Comparison of ENCODE assay signal across 26 cellular contexts in the genomic region with DNA sequence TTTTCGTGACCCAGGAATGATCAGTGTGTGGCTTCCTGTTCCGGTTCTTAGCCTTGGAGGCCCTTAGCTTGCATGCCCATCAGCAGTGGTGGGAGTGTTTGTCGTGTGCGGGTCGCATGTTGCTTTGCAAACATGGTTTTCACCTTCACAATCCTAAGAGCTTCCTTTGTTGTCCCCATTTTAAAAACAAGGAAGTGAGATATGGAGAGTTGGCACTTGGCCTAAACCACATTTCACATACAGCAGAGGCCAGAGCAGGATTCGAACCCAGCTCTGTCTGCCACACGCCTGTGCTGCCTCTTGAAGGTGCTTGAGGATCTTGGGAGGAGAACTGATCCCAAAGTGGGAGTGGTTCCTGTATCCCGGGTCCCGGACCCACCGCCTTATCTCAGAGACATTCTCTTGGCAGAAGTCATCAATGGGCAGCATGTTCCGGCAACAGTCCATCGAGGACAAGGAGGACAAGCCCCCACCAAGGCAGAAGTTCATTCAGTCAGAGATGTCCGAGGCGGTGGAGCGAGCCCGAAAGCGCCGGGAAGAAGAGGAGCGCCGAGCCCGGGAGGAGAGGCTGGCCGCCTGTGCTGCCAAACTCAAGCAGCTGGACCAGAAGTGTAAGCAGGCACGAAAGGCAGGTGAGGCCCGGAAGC. TPM values are rescaled to one million over a fixed set of nuclear protein-coding genes. Genes with fewer than 3 reads are reported as not detected.
DNase-seq lines count a peak whose midpoint lies in the region; ATAC-seq, FAIRE-seq and TF ChIP-seq lines count a peak whose summit lies in the region.
"Had no signal": no experiment of that assay in that cellular context is flagged by ENCODE, and none has a peak within 500 bp of the region (broad histone marks: within the 10 kb centered on the region; RNA-seq: fewer than 3 reads in every experiment).

No MANE protein-coding gene starts in this region.

- no peaks in the 10 kb centered on the region for H3K79me2 ChIP-seq in GM12878 (ENCODE audit: control insufficient read depth, insufficient read depth, low read length)

- in situ Hi-C loops in GM12878 (cut with MboI), result no loop called here

- no peaks in the 10 kb centered on the region for H4K20me1 ChIP-seq in GM12878 (ENCODE audit: control insufficient read depth, insufficient read depth)

- no peak overlapping the region for H3K9ac ChIP-seq in GM12878 (ENCODE audit: control insufficient read depth, insufficient read depth, low read length)

- TF ChIP-seq POLR2A in GM12878 (IDR thresholded peaks at IDR 0.05; ENCODE audit: low read depth, low read length), result no peak

- intact Hi-C loops in GM12878 (cut with micrococcal nuclease; ENCODE audit: unreplicated experiment), result no loop called here

- WGBS in GM12878 (ENCODE audit: insufficient coverage, insufficient replicate concordance, low lambda C conversion rate, missing lambda C conversion rate), result 97% methylated on average over 21 of the region's 24 CpGs

- ATAC-seq in GM12878 (no peak), GM21528 (IDR thresholded peaks at IDR 0.05; ENCODE audit: low FRiP score, unreplicated experiment) (no peak)
- ATAC-seq in effector memory CD8-positive, alpha-beta T cell (replicated peaks), result no peak
- ATAC-seq: activated T-cell treated with anti-CD3 and anti-CD28 coated beads, Interleukin-2, amount 50 U/mL, for 72 hours had no signal

- H3K27ac ChIP-seq in GM12878 (ENCODE audit: control insufficient read depth, insufficient read depth), result no peak overlapping the region
- H3K27ac ChIP-seq: heart right ventricle, SJCRH30 had no signal

- H3K27me3 Mint-ChIP-seq in effector memory CD8-positive, alpha-beta T cell, result no peaks in the 10 kb centered on the region
- H3K27me3 Mint-ChIP-seq: activated naive CD8-positive, alpha-beta T cell treated with anti-CD3 and anti-CD28 coated beads for 36 hours had no signal

- no peaks in the 10 kb centered on the region for H3K27me3 ChIP-seq in GM12878 (replicated peaks in 1 of 2; ENCODE audit: control insufficient read depth in 2 of 2, insufficient read depth in 2 of 2, low read length in 1 of 2)
- H3K27me3 ChIP-seq: heart right ventricle, SJCRH30 had no signal

- POLR2A ChIA-PET in GM12878 (lab: Charles Lee), result no interaction called here

- H3K4me3 Mint-ChIP-seq in effector memory CD8-positive, alpha-beta T cell, result no peak overlapping the region
- H3K4me3 Mint-ChIP-seq: activated naive CD8-positive, alpha-beta T cell treated with anti-CD3 and anti-CD28 coated beads for 36 hours; activated T-cell treated with anti-CD3 and anti-CD28 coated beads, Interleukin-2, amount 50 U/mL, for 72 hours had no signal

- CTCF ChIA-PET in GM12878 (lab: Yijun Ruan, JAX), result no interaction called here

- peaks cover 80% of the 10 kb centered on the region for H3K36me3 Mint-ChIP-seq in effector memory CD8-positive, alpha-beta T cell (ENCODE audit: insufficient read depth)

- TF ChIP-seq RAD21 in GM12878 (IDR thresholded peaks at IDR 0.05; ENCODE audit: insufficient read depth, low read depth, low read length), result no peak

- peaks cover 35 to 43% of the 10 kb centered on the region in 2 experiments for H3K36me3 ChIP-seq in GM12878 (ENCODE audit: control insufficient read depth in 2 of 2, insufficient read depth in 2 of 2, low read length in 1 of 2)

- H3K4me2 ChIP-seq in GM12878 (ENCODE audit: control insufficient read depth, insufficient read depth), result no peak overlapping the region

- H3K4me3 ChIP-seq in GM12878, result no peak overlapping the region
- H3K4me3 ChIP-seq: HAP-1, heart right ventricle, SJCRH30 had no signal

- DNase-seq in SKM-1 treated with dmso at 0.1 percent for 144 hours (lab: John Stamatoyannopoulos, UW; ENCODE audit: unreplicated experiment) (peak; percentile 2), SKM-1 (lab: John Stamatoyannopoulos, UW; ENCODE audit: unreplicated experiment) (no peak), NCI-H2029 (lab: John Stamatoyannopoulos, UW) (peak; percentile 87), GM12878 (ENCODE audit: low read depth, low spot score) (no peak), mesenteric fat pad (ENCODE audit: low spot score) (peak; percentile 83), NCI-H146 (lab: John Stamatoyannopoulos, UW) (no peak)
- DNase-seq in effector memory CD8-positive, alpha-beta T cell, result no peak
- DNase-seq: activated CD4-positive, CD25-positive, alpha-beta regulatory T cell treated with anti-CD3 and anti-CD28 coated beads, Interleukin-2, amount 50 U/mL, for 72 hours; activated CD8-positive, alpha-beta memory T cell treated with anti-CD3 and anti-CD28 coated beads for 24 hours; activated naive CD8-positive, alpha-beta T cell treated with anti-CD3 and anti-CD28 coated beads for 36 hours; activated T-cell treated with anti-CD3 and anti-CD28 coated beads, Interleukin-2, amount 50 U/mL, for 72 hours; COR-L47; DMS79 treated with DMSO at 0.1 percent for 48 hours; heart right ventricle; NCI-H1417 treated with DMSO at 0.1 percent for 48 hours; NCI-H2227 treated with DMSO at 0.1 percent for 48 hours; NCI-H774; nucleus accumbens; retina; SJCRH30; stimulated activated CD4-positive, alpha-beta T cell treated with anti-CD3 and anti-CD28 coated beads, Interleukin-12 subunit alpha, Interleukin-12 subunit beta, amount 100 ng/mL, for 4 hours; T-helper 2 cell had no signal

- H3K27ac Mint-ChIP-seq in effector memory CD8-positive, alpha-beta T cell, result peak overlapping the region in 1 of 2 donors; percentile 51
- H3K27ac Mint-ChIP-seq: activated naive CD8-positive, alpha-beta T cell treated with anti-CD3 and anti-CD28 coated beads for 36 hours; activated T-cell treated with anti-CD3 and anti-CD28 coated beads, Interleukin-2, amount 50 U/mL, for 72 hours had no signal

- TF ChIP-seq CTCF in GM12878 (IDR thresholded peaks at IDR 0.05 in 2 of 3, conservative IDR thresholded peaks at IDR 0.05 in 1 of 3; ENCODE audit: control insufficient read depth in 2 of 3, extremely low read depth in 1 of 3, insufficient read depth in 1 of 3, low read depth in 3 of 3, low read length in 3 of 3), result no peak

- TF ChIP-seq EP300 in GM12878 (IDR thresholded peaks at IDR 0.05; ENCODE audit: borderline replicate concordance in 1 of 2, control insufficient read depth in 1 of 2, low read depth in 2 of 2, low read length in 2 of 2), result no peak

- RAD21 ChIA-PET in GM12878 (lab: Charles Lee; ENCODE audit: unreplicated experiment), result interaction anchor here (1.0 kb wide), 1 partner anchor 92 kb away, joined by 3 read pairs; no protein-coding TSS in a partner anchor

- FAIRE-seq in GM12878 (lab: Jason Lieb, UNC), result no peak
- FAIRE-seq: colon, HTR-8/SVneo had no signal

- H3K4me1 ChIP-seq in GM12878 (ENCODE audit: control insufficient read depth, insufficient read depth, low read length), result no peaks in the 10 kb centered on the region
- H3K4me1 ChIP-seq: HAP-1, SJCRH30 had no signal

- BruUV-seq in GM12878 (replicated peaks; lab: Mats Ljungman, UMichigan), result no TSS peak

- H3K9me3 Mint-ChIP-seq in effector memory CD8-positive, alpha-beta T cell, result no peaks in the 10 kb centered on the region
- H3K9me3 Mint-ChIP-seq: activated naive CD8-positive, alpha-beta T cell treated with anti-CD3 and anti-CD28 coated beads for 36 hours; activated T-cell treated with anti-CD3 and anti-CD28 coated beads, Interleukin-2, amount 50 U/mL, for 72 hours had no signal

- H3K4me1 Mint-ChIP-seq in effector memory CD8-positive, alpha-beta T cell (ENCODE audit: low read depth in 2 of 2), result peaks cover 11 to 13% of the 10 kb centered on the region in 2 donors

- H3K9me3 ChIP-seq in GM12878 (replicated peaks; ENCODE audit: control insufficient read depth, insufficient read depth, low read length), result no peaks in the 10 kb centered on the region
- H3K9me3 ChIP-seq: HAP-1, heart right ventricle, SJCRH30 had no signal

- SMC1A ChIA-PET in GM12878 (lab: Charles Lee; ENCODE audit: uncharacterized antibody, unreplicated experiment), result interaction anchor here (1.1 kb wide), 1 partner anchor 49 kb away, joined by 3 read pairs; no protein-coding TSS in a partner anchor

- H2AFZ ChIP-seq in GM12878 (ENCODE audit: control insufficient read depth, low read depth, low read length), result no peak overlapping the region

TF ChIP-seq in GM12878, 131 proteins besides CTCF, POLR2A, EP300 and RAD21:
- TF ChIP-seq MXI1 (IDR thresholded peaks at IDR 0.05; ENCODE audit: low read depth, low read length) (no peak), SPI1 (IDR thresholded peaks at IDR 0.05; ENCODE audit: borderline replicate concordance, insufficient read depth, low read depth, low read length) (peak; percentile 56; the same call in 1 of the 2 replicates), JUNB (IDR thresholded peaks at IDR 0.05) (no peak), ZSCAN29 (IDR thresholded peaks at IDR 0.05) (no peak), ETV6 (conservative IDR thresholded peaks at IDR 0.05 in 1 of 2, IDR thresholded peaks at IDR 0.05 in 1 of 2; ENCODE audit: borderline replicate concordance in 1 of 2, low read depth in 1 of 2) (no peak), RELA (IDR thresholded peaks at IDR 0.05; ENCODE audit: borderline replicate concordance, partially characterized antibody) (no peak), ATF7 (IDR thresholded peaks at IDR 0.05; ENCODE audit: low read depth) (no peak)

RNA-seq across cellular contexts. Expression of gene POMT1, which starts 38.2 kb away (rescaled TPM):
- total RNA-seq in GM12878 (2013; cell fraction: nucleolus; rRNA removed), result 60.0 and 65.0 TPM in 2 replicates
- total RNA-seq in GM12878 (2014; rRNA removed) (13.9 and 16.4 TPM in 2 replicates), GM12878 (2014; rRNA removed; fragmentation: Illumina TruSeq; extraction: Trizol) (8.3 and 8.4 TPM in 2 replicates), GM12878 (2021) (16.1 and 19.2 TPM in 2 replicates), mesenteric fat pad (17.3 TPM)
- 14.9 TPM for polyA plus RNA-seq in GM12878 (2011; ENCODE audit: low read depth)
- polyA plus RNA-seq in GM12878 (2011; rRNA removed) (8.3 and 12.7 TPM in 2 replicates), GM12878 (2014; fragmentation: Illumina TruSeq; extraction: Trizol) (5.1 and 9.1 TPM in 2 replicates), GM12878 (2014; fragmentation: Nextera tagmentation; extraction: Ambion mirVana) (1 to 10 TPM; 1.2 to 2.2 TPM), GM12878 (2014; rRNA removed) (15.8 and 20.7 TPM in 2 replicates), GM12878 (2016; fragmentation: Nextera tagmentation; extraction: Ambion mirVana) (10 to 100 TPM; 12.5 to 12.7 TPM)
- 14.3 and 17.0 TPM in 2 replicates for polyA plus RNA-seq in GM12878 (2011; cell fraction: cytosol; rRNA removed)
- polyA plus RNA-seq in GM12878 (2011; cell fraction: nucleus; rRNA removed), result 117 and 118 TPM in 2 replicates
- polyA plus RNA-seq in GM12878 (2012), result 21.9 and 23.3 TPM in 2 replicates
- polyA minus RNA-seq in GM12878 (2011; rRNA and poly(A)+ RNA removed), result 6.1 and 9.9 TPM in 2 replicates
- polyA minus RNA-seq in GM12878 (2011; cell fraction: cytosol; rRNA and poly(A)+ RNA removed), result 5.9 and 7.7 TPM in 2 replicates
- polyA minus RNA-seq in GM12878 (2011; cell fraction: nucleus; rRNA and poly(A)+ RNA removed), result 9.8 and 14.5 TPM in 2 replicates

Comparison
In these comparisons a context has a peak if more than half of its experiments do, and no peak if none do; other contexts are left out.
1. DNase-seq: peak in SKM-1 treated with dmso at 0.1 percent for 144 hours (single experiment), NCI-H2029 (single experiment) and mesenteric fat pad (single experiment); none in SKM-1 (single experiment), GM12878 (single experiment), effector memory CD8-positive, alpha-beta T cell (0 of 3) and NCI-H146 (single experiment).